In the genomic region with DNA sequence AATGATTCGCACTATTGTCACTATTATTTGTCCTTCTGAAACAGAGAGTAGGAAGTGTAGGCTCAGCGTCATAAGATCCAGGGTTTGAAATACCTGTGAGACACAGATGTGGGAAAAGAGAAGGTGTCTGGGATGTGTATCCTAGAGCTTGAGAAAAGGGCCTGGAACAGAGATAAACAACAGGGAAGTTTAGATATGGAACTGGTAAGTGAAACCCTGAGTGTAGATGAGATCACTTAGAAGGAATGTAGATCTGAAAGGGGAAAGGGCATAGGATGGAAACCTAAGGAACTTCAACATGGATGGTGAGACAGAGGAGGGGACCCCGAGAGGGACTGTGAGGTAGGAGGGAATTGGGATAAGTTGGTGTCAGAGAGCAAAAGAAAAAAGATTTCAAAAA, we compare ENCODE assay signal across 21 cellular contexts.
"Had no signal": no experiment of that assay in that cellular context is flagged by ENCODE, and none has a peak within 500 bp of the region (broad histone marks: within the 10 kb centered on the region; RNA-seq: fewer than 3 reads in every experiment).

No MANE protein-coding gene starts in this region.

- H3K27ac Mint-ChIP-seq: activated naive CD4-positive, alpha-beta T cell treated with anti-CD3 and anti-CD28 coated beads, Interleukin-2, amount 10 ng/mL, durations not matched to agents 7 days and 5 days; activated naive CD8-positive, alpha-beta T cell treated with anti-CD3 and anti-CD28 coated beads, Interleukin-2, amount 50 U/mL, for 24 hours; naive thymus-derived CD8-positive, alpha-beta T cell; stimulated activated memory B cell treated with anti-CD40 and anti-IgM and Interleukin-4, amounts not matched to agents 10 μg/mL and 1 μg/mL and 100 μg/mL, for 72 hours had no signal

- H3K36me3 Mint-ChIP-seq: activated naive CD4-positive, alpha-beta T cell treated with anti-CD3 and anti-CD28 coated beads, Interleukin-2, amount 10 ng/mL, durations not matched to agents 7 days and 5 days; naive thymus-derived CD8-positive, alpha-beta T cell; stimulated activated memory B cell treated with anti-CD40 and anti-IgM and Interleukin-4, amounts not matched to agents 10 μg/mL and 1 μg/mL and 100 μg/mL, for 72 hours had no signal

- H3K9me3 Mint-ChIP-seq: activated naive CD4-positive, alpha-beta T cell treated with anti-CD3 and anti-CD28 coated beads, Interleukin-2, amount 10 ng/mL, durations not matched to agents 7 days and 5 days; activated naive CD8-positive, alpha-beta T cell treated with anti-CD3 and anti-CD28 coated beads, Interleukin-2, amount 50 U/mL, for 24 hours; naive thymus-derived CD8-positive, alpha-beta T cell; stimulated activated memory B cell treated with anti-CD40 and anti-IgM and Interleukin-4, amounts not matched to agents 10 μg/mL and 1 μg/mL and 100 μg/mL, for 72 hours had no signal

- H3K9me3 ChIP-seq: breast epithelium, left lung, spleen, testis had no signal

- H3K4me3 ChIP-seq: breast epithelium, left lung, spleen, testis had no signal

- DNase-seq: activated CD4-positive, alpha-beta T cell treated with anti-CD3 and anti-CD28 coated beads for 1 hour; activated CD8-positive, alpha-beta memory T cell treated with anti-CD3 and anti-CD28 coated beads for 24 hours; activated CD8-positive, alpha-beta memory T cell treated with anti-CD3 and anti-CD28 coated beads, Interleukin-2, amount 50 U/mL, for 48 hours; activated effector memory CD4-positive, alpha-beta T cell treated with Interleukin-2 at 50 U/mL for 16 hours; activated naive CD4-positive, alpha-beta T cell treated with anti-CD3 and anti-CD28 coated beads, Interleukin-2, amount 10 ng/mL, durations not matched to agents 7 days and 5 days; activated naive CD8-positive, alpha-beta T cell treated with anti-CD3 and anti-CD28 coated beads, Interleukin-2, amount 50 U/mL, for 24 hours; activated T-cell treated with anti-CD3 and anti-CD28 coated beads, Interleukin-2, amount 50 U/mL, for 48 hours; anterior cingulate cortex; foreskin keratinocyte; glutamatergic neuron; left lung; mammary epithelial cell; naive thymus-derived CD8-positive, alpha-beta T cell; spleen; stimulated activated CD4-positive, alpha-beta T cell treated with anti-CD3 and anti-CD28 coated beads, Interleukin-4, amount 100 ng/mL, for 4 hours; testis; WERI-Rb-1 had no signal

- ATAC-seq: activated naive CD8-positive, alpha-beta T cell treated with anti-CD3 and anti-CD28 coated beads, Interleukin-2, amount 50 U/mL, for 24 hours; foreskin keratinocyte; left lung; naive thymus-derived CD8-positive, alpha-beta T cell; sciatic nerve; stimulated activated memory B cell treated with anti-CD40 and anti-IgM and Interleukin-4, amounts not matched to agents 10 μg/mL and 1 μg/mL and 100 μg/mL, for 72 hours had no signal

- H2AFZ ChIP-seq: parathyroid adenoma had no signal

- H3K4me3 Mint-ChIP-seq: activated naive CD4-positive, alpha-beta T cell treated with anti-CD3 and anti-CD28 coated beads, Interleukin-2, amount 10 ng/mL, durations not matched to agents 7 days and 5 days; activated naive CD8-positive, alpha-beta T cell treated with anti-CD3 and anti-CD28 coated beads, Interleukin-2, amount 50 U/mL, for 24 hours; naive thymus-derived CD8-positive, alpha-beta T cell; stimulated activated memory B cell treated with anti-CD40 and anti-IgM and Interleukin-4, amounts not matched to agents 10 μg/mL and 1 μg/mL and 100 μg/mL, for 72 hours had no signal

- H3K27me3 ChIP-seq: breast epithelium, foreskin keratinocyte, left lung, testis had no signal

- H3K4me1 ChIP-seq: breast epithelium, foreskin keratinocyte, left lung, parathyroid adenoma, spleen, testis had no signal

- H3K27ac ChIP-seq: breast epithelium, foreskin keratinocyte, left lung, parathyroid adenoma, spleen, testis, WERI-Rb-1 had no signal

- H3K9ac ChIP-seq: parathyroid adenoma had no signal

- H3K4me1 Mint-ChIP-seq: activated naive CD4-positive, alpha-beta T cell treated with anti-CD3 and anti-CD28 coated beads, Interleukin-2, amount 10 ng/mL, durations not matched to agents 7 days and 5 days; activated naive CD8-positive, alpha-beta T cell treated with anti-CD3 and anti-CD28 coated beads, Interleukin-2, amount 50 U/mL, for 24 hours; naive thymus-derived CD8-positive, alpha-beta T cell had no signal

- H3K79me2 ChIP-seq: parathyroid adenoma had no signal

- H3K36me3 ChIP-seq: breast epithelium, left lung, spleen, WERI-Rb-1 had no signal
